20 cellular contexts compared by ENCODE assay signal in genomic region chr13:47039106-47039505, GRCh38.
DNase-seq lines count a peak whose midpoint lies in the region; ATAC-seq and TF ChIP-seq lines count a peak whose summit lies in the region.
"Had no signal": no experiment of that assay in that cellular context is flagged by ENCODE, and none has a peak within 500 bp of the region (broad histone marks: within the 10 kb centered on the region; RNA-seq: fewer than 3 reads in every experiment).

No MANE protein-coding gene starts in this region.

- DNase-seq in AG09319 (ENCODE audit: extremely low read depth, low read depth), result peak; percentile 24
- peak; percentile 83 for DNase-seq in M059J (ENCODE audit: low read depth)
- DNase-seq in epithelial cell of prostate (ENCODE audit: low read depth, low spot score), result peak; percentile 26
- DNase-seq in mesenchymal stem cell, result peak; percentile 72
- DNase-seq in activated naive CD4-positive, alpha-beta T cell treated with Interleukin-2 at 50 U/mL for 16 hours, result no peak
- no peak for DNase-seq in naive thymus-derived CD4-positive, alpha-beta T cell
- DNase-seq in inferior parietal cortex (ENCODE audit: extremely low spot score), result no peak
- DNase-seq: activated CD4-positive, alpha-beta T cell treated with anti-CD3 and anti-CD28 coated beads for 1 hour; BE2C; cortex of kidney; Kasumi-1; NCI-H1694 treated with DMSO at 0.1 percent for 48 hours; NCI-H524; Peyer's patch; stimulated activated naive CD4-positive, alpha-beta T cell treated with Interleukin-2 at 50 U/mL for 16 hours; T-helper 17 cell had no signal

- H3K4me3 Mint-ChIP-seq in naive thymus-derived CD4-positive, alpha-beta T cell, result no peak overlapping the region
- H3K4me3 Mint-ChIP-seq: memory B cell, T-helper 17 cell had no signal

- no peak for ATAC-seq in naive thymus-derived CD4-positive, alpha-beta T cell
- ATAC-seq in HG03108 (IDR thresholded peaks at IDR 0.05; ENCODE audit: unreplicated experiment), result no peak
- ATAC-seq: T-helper 17 cell had no signal

- H2BK15ac ChIP-seq in mesenchymal stem cell (ENCODE audit: low read depth, poor library complexity, severe bottlenecking), result no peak overlapping the region

- no peak overlapping the region for H3K4me2 ChIP-seq in mesenchymal stem cell (ENCODE audit: low read length, poor library complexity, severe bottlenecking)

- no peak overlapping the region for H3K4me3 ChIP-seq in mesenchymal stem cell (ENCODE audit: insufficient read depth in 1 of 2, low read depth in 1 of 2, low read length in 2 of 2)
- no peak overlapping the region for H3K4me3 ChIP-seq in naive thymus-derived CD4-positive, alpha-beta T cell (ENCODE audit: low read length)
- H3K4me3 ChIP-seq: Peyer's patch, skin epidermis, vagina had no signal

- CTCF ChIA-PET in naive thymus-derived CD4-positive, alpha-beta T cell (lab: Charles Lee), result no interaction called here

- H2AFZ ChIP-seq in mesenchymal stem cell (ENCODE audit: low read depth, low read length), result no peak overlapping the region

- intact Hi-C loops in naive thymus-derived CD4-positive, alpha-beta T cell (cut with micrococcal nuclease), result no loop called here

- no peak overlapping the region for H2BK12ac ChIP-seq in mesenchymal stem cell (ENCODE audit: low read length in 2 of 2)

- POLR2A ChIA-PET in naive thymus-derived CD4-positive, alpha-beta T cell (lab: Charles Lee), result no interaction called here

- H3K36me3 ChIP-seq in mesenchymal stem cell (ENCODE audit: control insufficient read depth in 1 of 2, insufficient read depth in 2 of 2, low read depth in 1 of 2, low read length in 2 of 2), result no peaks in the 10 kb centered on the region
- H3K36me3 ChIP-seq in naive thymus-derived CD4-positive, alpha-beta T cell (ENCODE audit: control insufficient read depth in 2 of 3, insufficient read depth in 3 of 3, low read length in 3 of 3), result no peaks in the 10 kb centered on the region
- H3K36me3 ChIP-seq: BE2C, Peyer's patch, vagina had no signal

- H3K4me1 Mint-ChIP-seq in naive thymus-derived CD4-positive, alpha-beta T cell, result no peaks in the 10 kb centered on the region
- H3K4me1 Mint-ChIP-seq: T-helper 17 cell had no signal

- H2BK5ac ChIP-seq in mesenchymal stem cell (ENCODE audit: low read depth, low read length, poor library complexity, severe bottlenecking), result no peak overlapping the region

- 0% methylated on average over 1 of the region's 2 CpGs for WGBS in mesenchymal stem cell

- no peaks in the 10 kb centered on the region for H3K27me3 ChIP-seq in mesenchymal stem cell (ENCODE audit: control insufficient read depth in 1 of 2, insufficient read depth in 1 of 2, low read length in 2 of 2)
- H3K27me3 ChIP-seq in naive thymus-derived CD4-positive, alpha-beta T cell (ENCODE audit: control insufficient read depth in 2 of 2, insufficient read depth in 2 of 2, low read length in 2 of 2), result no peaks in the 10 kb centered on the region
- H3K27me3 ChIP-seq: Peyer's patch, vagina had no signal

- H3K4ac ChIP-seq in mesenchymal stem cell (ENCODE audit: low read depth in 1 of 2, low read length in 2 of 2), result no peak overlapping the region

- no peak overlapping the region for H3K18ac ChIP-seq in mesenchymal stem cell (ENCODE audit: low read depth in 1 of 2, low read length in 2 of 2)

- TF ChIP-seq CTCF in AG09319 (IDR thresholded peaks at IDR 0.05; ENCODE audit: low read depth, low read length), result no peak

- H4K91ac ChIP-seq in mesenchymal stem cell (ENCODE audit: low read length), result no peak overlapping the region

- H3K4me1 ChIP-seq in mesenchymal stem cell (ENCODE audit: control insufficient read depth, insufficient read depth, low read depth, low read length), result no peaks in the 10 kb centered on the region
- H3K4me1 ChIP-seq in naive thymus-derived CD4-positive, alpha-beta T cell (ENCODE audit: control insufficient read depth in 2 of 2, insufficient read depth in 2 of 2, low read length in 2 of 2), result no peaks in the 10 kb centered on the region
- H3K4me1 ChIP-seq: BE2C, Peyer's patch, vagina had no signal

- H3K14ac ChIP-seq in mesenchymal stem cell (ENCODE audit: low read length in 2 of 2), result no peak overlapping the region

- H4K8ac ChIP-seq in mesenchymal stem cell (ENCODE audit: low read length), result no peak overlapping the region

- H3K36me3 Mint-ChIP-seq in naive thymus-derived CD4-positive, alpha-beta T cell, result no peaks in the 10 kb centered on the region
- H3K36me3 Mint-ChIP-seq: memory B cell had no signal

- H3K23ac ChIP-seq in mesenchymal stem cell (ENCODE audit: low read length in 2 of 2), result no peak overlapping the region

- H3K27ac Mint-ChIP-seq in naive thymus-derived CD4-positive, alpha-beta T cell, result no peak overlapping the region
- H3K27ac Mint-ChIP-seq: memory B cell, T-helper 17 cell had no signal

- H3K79me1 ChIP-seq in mesenchymal stem cell (replicated peaks; ENCODE audit: low read length, poor library complexity, severe bottlenecking), result no peaks in the 10 kb centered on the region

- peak overlapping the region; percentile 0 for H3K9ac ChIP-seq in mesenchymal stem cell (ENCODE audit: low read length)

- H2AK5ac ChIP-seq in mesenchymal stem cell (ENCODE audit: low read length, severe bottlenecking), result no peak overlapping the region

- H3K9me3 Mint-ChIP-seq in naive thymus-derived CD4-positive, alpha-beta T cell, result peaks cover 0 to 5% (median 0%) of the 10 kb centered on the region in 11 donors
- H3K9me3 Mint-ChIP-seq: memory B cell had no signal

- peaks cover 3 to 29% (median 18%) of the 10 kb centered on the region in 5 donors for H3K27me3 Mint-ChIP-seq in naive thymus-derived CD4-positive, alpha-beta T cell

- no peak overlapping the region for H3K27ac ChIP-seq in epithelial cell of prostate
- H3K27ac ChIP-seq in mesenchymal stem cell (ENCODE audit: low read length, poor library complexity, severe bottlenecking), result no peak overlapping the region
- no peak overlapping the region for H3K27ac ChIP-seq in naive thymus-derived CD4-positive, alpha-beta T cell (ENCODE audit: low read depth, low read length)
- H3K27ac ChIP-seq: Peyer's patch, skin epidermis, vagina had no signal

- no peak overlapping the region for H2BK120ac ChIP-seq in mesenchymal stem cell (ENCODE audit: low read depth, low read length)

- H3K9me3 ChIP-seq in mesenchymal stem cell (ENCODE audit: control insufficient read depth, low read length), result no peaks in the 10 kb centered on the region
- H3K9me3 ChIP-seq in naive thymus-derived CD4-positive, alpha-beta T cell (ENCODE audit: control insufficient read depth in 2 of 3, low read length in 3 of 3), result no peaks in the 10 kb centered on the region
- H3K9me3 ChIP-seq: BE2C, Peyer's patch, vagina had no signal

Comparison
In these comparisons a context has a peak if more than half of its experiments do, and no peak if none do; other contexts are left out.
1. DNase-seq: peak in AG09319 (single experiment), M059J (single experiment), epithelial cell of prostate (single experiment) and mesenchymal stem cell (single experiment); none in activated naive CD4-positive, alpha-beta T cell treated with Interleukin-2 at 50 U/mL for 16 hours (single experiment), naive thymus-derived CD4-positive, alpha-beta T cell (0 of 9) and inferior parietal cortex (single experiment).